In genomic region chr20:55067158-55067825, GRCh38 we compare ENCODE assay signal across 23 cellular contexts.
DNase-seq lines count a peak whose midpoint lies in the region; ATAC-seq and TF ChIP-seq lines count a peak whose summit lies in the region.
"Had no signal": no experiment of that assay in that cellular context is flagged by ENCODE, and none has a peak within 500 bp of the region (broad histone marks: within the 10 kb centered on the region; RNA-seq: fewer than 3 reads in every experiment).

No MANE protein-coding gene starts in this region.

- no peaks in the 10 kb centered on the region for H3K27me3 ChIP-seq in RWPE2 (ENCODE audit: insufficient read depth, poor library complexity, severe bottlenecking)
- no peaks in the 10 kb centered on the region for H3K27me3 ChIP-seq in gastroesophageal sphincter
- H3K27me3 ChIP-seq: Peyer's patch had no signal

- H3K4me1 ChIP-seq in RWPE2 (ENCODE audit: insufficient read depth, poor library complexity, severe bottlenecking) (no peaks in the 10 kb centered on the region), gastroesophageal sphincter (no peaks in the 10 kb centered on the region)
- H3K4me1 ChIP-seq: Peyer's patch had no signal

- TF ChIP-seq CTCF in RWPE2 (IDR thresholded peaks at IDR 0.05; ENCODE audit: poor library complexity, severe bottlenecking) (no peak), gastroesophageal sphincter (IDR thresholded peaks at IDR 0.05) (no peak)

- CTCF ChIA-PET in activated naive CD4-positive, alpha-beta T cell treated with anti-CD3 and anti-CD28 coated beads for 36 hours (lab: Charles Lee), result no interaction called here

- no peak overlapping the region for H3K4me3 Mint-ChIP-seq in activated naive CD4-positive, alpha-beta T cell treated with anti-CD3 and anti-CD28 coated beads for 36 hours
- H3K4me3 Mint-ChIP-seq: CD8-positive, alpha-beta memory T cell; H9; HFFc6 had no signal

- H3K27ac ChIP-seq in RWPE2 (ENCODE audit: poor library complexity, severe bottlenecking), result no peak overlapping the region
- H3K27ac ChIP-seq in gastroesophageal sphincter, result no peak overlapping the region
- H3K27ac ChIP-seq: C4-2B, Peyer's patch had no signal

- peaks cover 2% of the 10 kb centered on the region for H3K9me3 ChIP-seq in RWPE2 (ENCODE audit: severe bottlenecking)
- H3K9me3 ChIP-seq in gastroesophageal sphincter, result peaks cover 0 to 23% (median 0%) of the 10 kb centered on the region in 3 donors
- H3K9me3 ChIP-seq: Peyer's patch had no signal

- DNase-seq in left cardiac atrium (peak; percentile 39), Right ventricle myocardium inferior (ENCODE audit: missing footprints) (no peak), RWPE2 (ENCODE audit: low spot score) (no peak), NCI-H2081 treated with DMSO at 0.1 percent for 48 hours (lab: John Stamatoyannopoulos, UW) (no peak), NCI-H82 treated with DMSO at 0.1 percent for 48 hours (lab: John Stamatoyannopoulos, UW; ENCODE audit: unreplicated experiment) (no peak), iPS-NIHi11 (ENCODE audit: low spot score) (no peak)
- no peak for DNase-seq in activated naive CD4-positive, alpha-beta T cell treated with anti-CD3 and anti-CD28 coated beads for 36 hours
- DNase-seq: Calu3; CD8-positive, alpha-beta memory T cell; DMS153; H9; HFFc6; KBM-7; NCI-H1105; NCI-H146; NCI-H2029; NCI-H226; NCI-H510A treated with DMSO at 0.1 percent for 48 hours; NCI-H748 treated with DMSO at 0.1 percent for 48 hours; Peyer's patch; SHP77 had no signal

- H3K36me3 ChIP-seq in RWPE2 (ENCODE audit: low read depth) (no peaks in the 10 kb centered on the region), gastroesophageal sphincter (no peaks in the 10 kb centered on the region)
- H3K36me3 ChIP-seq: Peyer's patch had no signal

- H3K9me3 Mint-ChIP-seq in activated naive CD4-positive, alpha-beta T cell treated with anti-CD3 and anti-CD28 coated beads for 36 hours, result peaks cover 29% of the 10 kb centered on the region

- H3K4me3 ChIP-seq in RWPE2 (ENCODE audit: severe bottlenecking) (no peak overlapping the region), gastroesophageal sphincter (no peak overlapping the region)
- H3K4me3 ChIP-seq: Peyer's patch had no signal

- no peak overlapping the region for H3K27ac Mint-ChIP-seq in activated naive CD4-positive, alpha-beta T cell treated with anti-CD3 and anti-CD28 coated beads for 36 hours
- H3K27ac Mint-ChIP-seq: H9, HFFc6 had no signal

- intact Hi-C loops in left cardiac atrium (cut with DNase I) (no loop called here), Right ventricle myocardium inferior (cut with DNase I) (no loop called here)
- intact Hi-C loops in activated naive CD4-positive, alpha-beta T cell treated with anti-CD3 and anti-CD28 coated beads for 36 hours (cut with micrococcal nuclease), result no loop called here

- H3K4me1 Mint-ChIP-seq in activated naive CD4-positive, alpha-beta T cell treated with anti-CD3 and anti-CD28 coated beads for 36 hours (ENCODE audit: low read depth), result no peaks in the 10 kb centered on the region
- H3K4me1 Mint-ChIP-seq: CD8-positive, alpha-beta memory T cell; H9 had no signal

- no peak for TF ChIP-seq EP300 in gastroesophageal sphincter (IDR thresholded peaks at IDR 0.05)

- H3K36me3 Mint-ChIP-seq in activated naive CD4-positive, alpha-beta T cell treated with anti-CD3 and anti-CD28 coated beads for 36 hours (ENCODE audit: low read depth), result no peaks in the 10 kb centered on the region

- no peak for TF ChIP-seq POLR2A in gastroesophageal sphincter (IDR thresholded peaks at IDR 0.05)

- no peaks in the 10 kb centered on the region for H3K27me3 Mint-ChIP-seq in activated naive CD4-positive, alpha-beta T cell treated with anti-CD3 and anti-CD28 coated beads for 36 hours (ENCODE audit: low read depth)

- peak in 1 of 2 donors; percentile 54 for ATAC-seq in left cardiac atrium
- no peak for ATAC-seq in Right ventricle myocardium inferior
- peak; percentile 46; the same call in 2 of the 3 replicates for ATAC-seq in RWPE2 (ENCODE audit: low read depth)
- peak; percentile 39 for ATAC-seq in gastroesophageal sphincter

- WGBS in gastroesophageal sphincter (ENCODE audit: low coverage in 1 of 2), 2 donors, result 60 to 100% methylated on average over 1 of the region's 7 CpGs
